ENCODE assay signal across 1 cellular context in genomic region chr18:63412949-63413348, GRCh38.
TF ChIP-seq lines count a peak whose summit lies in the region.

No MANE protein-coding gene starts in this region.

TF ChIP-seq in SK-N-SH, 30 proteins besides CTCF, POLR2A, EP300 and RAD21:
- TF ChIP-seq REST (IDR thresholded peaks at IDR 0.05; ENCODE audit: low read depth, low read length): no peak
- TF ChIP-seq CHD2 (IDR thresholded peaks at IDR 0.05; ENCODE audit: low read length, partially characterized antibody): no peak
- TF ChIP-seq PBX3 (IDR thresholded peaks at IDR 0.05): no peak
- no peak for TF ChIP-seq IRF3 (IDR thresholded peaks at IDR 0.05; ENCODE audit: low read depth, low read length)
- TF ChIP-seq NRF1 (IDR thresholded peaks at IDR 0.05; ENCODE audit: low read depth, low read length): no peak
- TF ChIP-seq RXRA (IDR thresholded peaks at IDR 0.05; ENCODE audit: borderline replicate concordance, low read depth): no peak
- TF ChIP-seq RCOR1 (IDR thresholded peaks at IDR 0.05; ENCODE audit: low read length): no peak
- TF ChIP-seq MXI1 (IDR thresholded peaks at IDR 0.05; ENCODE audit: low read depth, low read length): no peak
- no peak for TF ChIP-seq FOXJ3 (CRISPR knock-in tag; IDR thresholded peaks at IDR 0.05)
- no peak for TF ChIP-seq FOSL2 (IDR thresholded peaks at IDR 0.05; ENCODE audit: borderline replicate concordance, low read depth)
- TF ChIP-seq NFIC (IDR thresholded peaks at IDR 0.05; ENCODE audit: borderline replicate concordance): no peak
- no peak for TF ChIP-seq EZH2phosphoT487 (IDR thresholded peaks at IDR 0.05; ENCODE audit: borderline replicate concordance, low read depth)
- TF ChIP-seq SMC3 (IDR thresholded peaks at IDR 0.05; ENCODE audit: low read depth, low read length): no peak
- no peak for TF ChIP-seq USF1 (IDR thresholded peaks at IDR 0.05; ENCODE audit: borderline replicate concordance, low read depth)
- TF ChIP-seq TAF1 (IDR thresholded peaks at IDR 0.05; ENCODE audit: borderline replicate concordance, low read depth, low read length): no peak
- no peak for TF ChIP-seq TCF12 (IDR thresholded peaks at IDR 0.05)
- TF ChIP-seq ZBTB33 (IDR thresholded peaks at IDR 0.05; ENCODE audit: borderline replicate concordance, low read depth): no peak
- no peak for TF ChIP-seq GATA2 (CRISPR knock-in tag; IDR thresholded peaks at IDR 0.05)
- TF ChIP-seq MAX (IDR thresholded peaks at IDR 0.05; ENCODE audit: low read depth): no peak
